ENCODE assay signal across 19 cellular contexts in the genomic region with DNA sequence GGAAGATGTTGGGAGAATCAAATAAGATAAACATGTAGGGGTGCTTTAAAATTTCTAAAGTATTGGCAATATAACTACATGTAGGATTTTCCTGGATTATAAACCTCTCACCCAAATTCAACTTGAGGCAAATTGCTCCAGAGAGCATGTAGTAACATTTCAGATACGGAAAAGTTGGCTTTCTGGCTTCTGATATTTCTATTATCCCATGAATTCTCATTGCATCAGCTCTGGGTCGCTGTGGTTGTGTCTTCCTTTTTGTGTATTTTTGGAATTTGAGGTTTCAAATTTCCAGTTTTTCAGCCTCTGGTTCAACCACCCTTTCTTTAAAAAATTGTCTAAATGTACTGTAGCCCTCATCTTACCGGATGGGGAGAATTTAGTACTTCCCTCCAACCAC.
"Had no signal": no experiment of that assay in that cellular context is flagged by ENCODE, and none has a peak within 500 bp of the region (broad histone marks: within the 10 kb centered on the region; RNA-seq: fewer than 3 reads in every experiment).

No MANE protein-coding gene starts in this region.

- H3K36me3 ChIP-seq: breast epithelium, left lung, lower lobe of right lung, pancreas, prostate gland, vagina had no signal

- ATAC-seq: activated CD8-positive, alpha-beta memory T cell treated with anti-CD3 and anti-CD28 coated beads, Interleukin-2, amount 10 ng/mL, durations not matched to agents 7 days and 5 days; sciatic nerve had no signal

- H3K4me1 ChIP-seq: breast epithelium, left lung, lower lobe of right lung, pancreas, prostate gland, vagina had no signal

- H3K4me3 ChIP-seq: breast epithelium, left lung, lower lobe of right lung, mucosa of descending colon, pancreas, prostate gland, vagina had no signal

- H3K27me3 ChIP-seq: breast epithelium, left lung, pancreas, vagina had no signal

- DNase-seq: activated B cell treated with CpG ODN at 0.5 μM for 24 hours; activated CD8-positive, alpha-beta memory T cell treated with anti-CD3 and anti-CD28 coated beads, Interleukin-2, amount 10 ng/mL, durations not matched to agents 7 days and 5 days; activated CD8-positive, alpha-beta T cell treated with anti-CD3 and anti-CD28 coated beads, Interleukin-2, amount 10 ng/mL, durations not matched to agents 7 days and 5 days; central memory CD4-positive, alpha-beta T cell; foreskin melanocyte; left lung; lower lobe of right lung; nephron progenitor cell; retina; stimulated activated CD4-positive, alpha-beta T cell treated with anti-CD3 and anti-CD28 coated beads, Interleukin-4, amount 100 ng/mL, for 4 hours; stimulated activated naive CD8-positive, alpha-beta T cell treated with anti-CD3 and anti-CD28 coated beads, Interleukin-15, amount 100 ng/mL, for 72 hours had no signal

- H3K9me3 ChIP-seq: breast epithelium, left lung, lower lobe of right lung, mucosa of descending colon, pancreas, prostate gland, vagina had no signal

- H3K27ac ChIP-seq: breast epithelium, left lung, lower lobe of right lung, pancreas, prostate gland, vagina had no signal

- FAIRE-seq: islet of Langerhans, pancreas, small intestine had no signal
